In the genomic region with DNA sequence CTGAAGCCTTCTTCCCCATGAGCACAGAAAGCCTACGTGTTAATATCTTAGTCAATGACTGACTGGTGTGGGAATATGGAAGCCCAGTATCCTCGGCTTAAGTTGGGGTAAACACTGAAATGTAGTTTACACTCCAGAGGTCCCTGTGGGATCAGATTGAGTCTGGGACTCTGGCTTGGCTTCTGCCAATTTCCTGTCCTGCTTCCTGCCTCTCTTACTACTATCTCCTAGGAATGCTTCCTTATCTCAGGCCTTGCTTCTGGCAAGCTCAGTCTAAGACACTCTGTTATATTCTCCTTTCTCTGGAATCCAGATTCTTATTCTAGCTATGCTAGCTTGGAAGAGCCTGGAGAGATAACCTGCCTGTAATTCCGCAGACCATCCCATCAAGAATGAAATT, we compare ENCODE assay signal across 21 cellular contexts.
DNase-seq lines count a peak whose midpoint lies in the region; ATAC-seq and TF ChIP-seq lines count a peak whose summit lies in the region.
"Had no signal": no experiment of that assay in that cellular context is flagged by ENCODE, and none has a peak within 500 bp of the region (broad histone marks: within the 10 kb centered on the region; RNA-seq: fewer than 3 reads in every experiment).

No MANE protein-coding gene starts in this region.

- CTCF ChIA-PET in naive thymus-derived CD4-positive, alpha-beta T cell (lab: Charles Lee), result no interaction called here

- POLR2A ChIA-PET in naive thymus-derived CD4-positive, alpha-beta T cell (lab: Charles Lee), result no interaction called here

- ATAC-seq in left ventricle myocardium superior (peak; percentile 86), left colon (no peak)
- no peak for ATAC-seq in naive thymus-derived CD4-positive, alpha-beta T cell
- ATAC-seq: body of pancreas had no signal

- H3K4me3 ChIP-seq in brain microvascular endothelial cell (ENCODE audit: low read depth, low read length), result no peak overlapping the region
- no peak overlapping the region for H3K4me3 ChIP-seq in osteoblast (ENCODE audit: insufficient read depth, low read length)
- H3K4me3 ChIP-seq in naive thymus-derived CD4-positive, alpha-beta T cell (ENCODE audit: low read length), result no peak overlapping the region
- H3K4me3 ChIP-seq: body of pancreas, sigmoid colon had no signal

- H3K27me3 ChIP-seq in brain microvascular endothelial cell (replicated peaks) (no peaks in the 10 kb centered on the region), osteoblast (ENCODE audit: insufficient read depth, low read length) (no peaks in the 10 kb centered on the region)
- H3K27me3 ChIP-seq in naive thymus-derived CD4-positive, alpha-beta T cell (ENCODE audit: control insufficient read depth in 2 of 2, insufficient read depth in 2 of 2, low read length in 2 of 2), result no peaks in the 10 kb centered on the region
- H3K27me3 ChIP-seq: body of pancreas, sigmoid colon had no signal

- no peaks in the 10 kb centered on the region for H3K36me3 Mint-ChIP-seq in naive thymus-derived CD4-positive, alpha-beta T cell
- H3K36me3 Mint-ChIP-seq: activated naive CD8-positive, alpha-beta T cell treated with anti-CD3 and anti-CD28 coated beads, Interleukin-2, amount 10 ng/mL, durations not matched to agents 7 days and 5 days; CD4-positive, CD25-positive, alpha-beta regulatory T cell had no signal

- H3K4me3 Mint-ChIP-seq in naive thymus-derived CD4-positive, alpha-beta T cell, result no peak overlapping the region
- H3K4me3 Mint-ChIP-seq: activated CD4-positive, alpha-beta T cell treated with anti-CD3 and anti-CD28 coated beads, Interleukin-2, amount 10 ng/mL, durations not matched to agents 24 days and 14 days; activated naive CD8-positive, alpha-beta T cell treated with anti-CD3 and anti-CD28 coated beads, Interleukin-2, amount 10 ng/mL, durations not matched to agents 7 days and 5 days; activated T-cell treated with anti-CD3 and anti-CD28 coated beads, Interleukin-2, amount 50 U/mL, for 24 hours; CD4-positive, CD25-positive, alpha-beta regulatory T cell had no signal

- H3K4me2 ChIP-seq in osteoblast (ENCODE audit: insufficient read depth, low read length), result no peak overlapping the region

- no peaks in the 10 kb centered on the region for H3K4me1 Mint-ChIP-seq in naive thymus-derived CD4-positive, alpha-beta T cell
- H3K4me1 Mint-ChIP-seq: activated CD4-positive, alpha-beta T cell treated with anti-CD3 and anti-CD28 coated beads, Interleukin-2, amount 10 ng/mL, durations not matched to agents 24 days and 14 days; activated naive CD8-positive, alpha-beta T cell treated with anti-CD3 and anti-CD28 coated beads, Interleukin-2, amount 10 ng/mL, durations not matched to agents 7 days and 5 days; CD4-positive, CD25-positive, alpha-beta regulatory T cell had no signal

- H3K27ac ChIP-seq in brain microvascular endothelial cell (no peak overlapping the region), osteoblast (ENCODE audit: low read depth, low read length) (no peak overlapping the region), caudate nucleus (ENCODE audit: low read depth, low read length) (no peak overlapping the region)
- H3K27ac ChIP-seq in naive thymus-derived CD4-positive, alpha-beta T cell (ENCODE audit: low read depth, low read length), result no peak overlapping the region
- H3K27ac ChIP-seq: body of pancreas, sigmoid colon had no signal

- no peaks in the 10 kb centered on the region for H3K9me3 ChIP-seq in osteoblast (ENCODE audit: low read depth, low read length)
- H3K9me3 ChIP-seq in naive thymus-derived CD4-positive, alpha-beta T cell (ENCODE audit: control insufficient read depth in 2 of 3, low read length in 3 of 3), result no peaks in the 10 kb centered on the region
- H3K9me3 ChIP-seq: body of pancreas had no signal

- no peak for TF ChIP-seq CTCF in brain microvascular endothelial cell (IDR thresholded peaks at IDR 0.05; ENCODE audit: low read depth, low read length, missing control alignments)
- TF ChIP-seq CTCF in osteoblast (IDR thresholded peaks at IDR 0.05; ENCODE audit: extremely low read depth, low read depth, low read length), result no peak

- no peak overlapping the region for H3K27ac Mint-ChIP-seq in naive thymus-derived CD4-positive, alpha-beta T cell
- H3K27ac Mint-ChIP-seq: activated CD4-positive, alpha-beta T cell treated with anti-CD3 and anti-CD28 coated beads, Interleukin-2, amount 10 ng/mL, durations not matched to agents 24 days and 14 days; activated naive CD8-positive, alpha-beta T cell treated with anti-CD3 and anti-CD28 coated beads, Interleukin-2, amount 10 ng/mL, durations not matched to agents 7 days and 5 days; activated T-cell treated with anti-CD3 and anti-CD28 coated beads, Interleukin-2, amount 50 U/mL, for 24 hours; CD4-positive, CD25-positive, alpha-beta regulatory T cell had no signal

- in situ Hi-C loops in brain microvascular endothelial cell (cut with HindIII; ENCODE audit: low pct_ligation_motif_present, low sequenced_read_pairs), result no loop called here

- H4K20me1 ChIP-seq in osteoblast (ENCODE audit: insufficient read depth, low read length), result no peaks in the 10 kb centered on the region

- peak overlapping the region; percentile 17 for H2AFZ ChIP-seq in osteoblast (ENCODE audit: low read length)

- peaks cover 0 to 6% (median 0%) of the 10 kb centered on the region in 11 donors for H3K9me3 Mint-ChIP-seq in naive thymus-derived CD4-positive, alpha-beta T cell
- H3K9me3 Mint-ChIP-seq: activated T-cell treated with anti-CD3 and anti-CD28 coated beads, Interleukin-2, amount 50 U/mL, for 24 hours had no signal

- H3K27me3 Mint-ChIP-seq in naive thymus-derived CD4-positive, alpha-beta T cell, result peaks cover 0 to 20% (median 4%) of the 10 kb centered on the region in 5 donors
- H3K27me3 Mint-ChIP-seq: activated CD4-positive, alpha-beta T cell treated with anti-CD3 and anti-CD28 coated beads, Interleukin-2, amount 10 ng/mL, durations not matched to agents 24 days and 14 days; activated naive CD8-positive, alpha-beta T cell treated with anti-CD3 and anti-CD28 coated beads, Interleukin-2, amount 10 ng/mL, durations not matched to agents 7 days and 5 days; activated T-cell treated with anti-CD3 and anti-CD28 coated beads, Interleukin-2, amount 50 U/mL, for 24 hours; CD4-positive, CD25-positive, alpha-beta regulatory T cell had no signal

- intact Hi-C loops in left ventricle myocardium superior (cut with micrococcal nuclease), result no loop called here
- intact Hi-C loops in naive thymus-derived CD4-positive, alpha-beta T cell (cut with micrococcal nuclease), result no loop called here
- intact Hi-C loops in left colon (cut with DNase I, micrococcal nuclease), result no loop called here

- peaks cover 13% of the 10 kb centered on the region for H3K4me1 ChIP-seq in osteoblast (ENCODE audit: insufficient read depth, low read length)
- H3K4me1 ChIP-seq in naive thymus-derived CD4-positive, alpha-beta T cell (ENCODE audit: control insufficient read depth in 2 of 2, insufficient read depth in 2 of 2, low read length in 2 of 2), result no peaks in the 10 kb centered on the region
- H3K4me1 ChIP-seq: body of pancreas had no signal

- H3K36me3 ChIP-seq in brain microvascular endothelial cell (replicated peaks) (no peaks in the 10 kb centered on the region), osteoblast (ENCODE audit: insufficient read depth, low read length) (no peaks in the 10 kb centered on the region)
- no peaks in the 10 kb centered on the region for H3K36me3 ChIP-seq in naive thymus-derived CD4-positive, alpha-beta T cell (ENCODE audit: control insufficient read depth in 2 of 3, insufficient read depth in 3 of 3, low read length in 3 of 3)
- H3K36me3 ChIP-seq: sigmoid colon had no signal

- DNase-seq in HT1080 (ENCODE audit: low read depth) (peak; percentile 18), brain microvascular endothelial cell (peak; percentile 51), left ventricle myocardium superior (no peak), osteoblast (ENCODE audit: insufficient read length, low spot score, missing footprints) (no peak), left colon (no peak), caudate nucleus (lab: John Stamatoyannopoulos, UW) (no peak)
- no peak for DNase-seq in naive thymus-derived CD4-positive, alpha-beta T cell
- DNase-seq: activated CD4-positive, alpha-beta T cell treated with anti-CD3 and anti-CD28 coated beads, Interleukin-2, amount 10 ng/mL, durations not matched to agents 24 days and 14 days; activated gamma-delta T cell; activated naive CD8-positive, alpha-beta T cell treated with anti-CD3 and anti-CD28 coated beads, Interleukin-2, amount 10 ng/mL, durations not matched to agents 7 days and 5 days; activated T-cell treated with anti-CD3 and anti-CD28 coated beads, Interleukin-2, amount 50 U/mL, for 24 hours; body of pancreas; CD4-positive, CD25-positive, alpha-beta regulatory T cell; effector CD8-positive, alpha-beta T cell; erythroblast; Kasumi-1; NCI-H146; NCI-H510A; sigmoid colon; stimulated activated CD4-positive, alpha-beta T cell treated with anti-CD3 and anti-CD28 coated beads, Interleukin-15, amount 100 ng/mL, for 24 hours; stimulated activated naive CD4-positive, alpha-beta T cell had no signal

- H3K79me2 ChIP-seq in osteoblast (ENCODE audit: insufficient read depth, low read length), result no peaks in the 10 kb centered on the region

Comparison
In these comparisons a context has a peak if more than half of its experiments do, and no peak if none do; other contexts are left out.
1. DNase-seq: peak in HT1080 (single experiment) and brain microvascular endothelial cell (single experiment); none in left ventricle myocardium superior (single experiment), osteoblast (single experiment), naive thymus-derived CD4-positive, alpha-beta T cell (0 of 9), left colon (0 of 2) and caudate nucleus (0 of 61).